In the genomic region with DNA sequence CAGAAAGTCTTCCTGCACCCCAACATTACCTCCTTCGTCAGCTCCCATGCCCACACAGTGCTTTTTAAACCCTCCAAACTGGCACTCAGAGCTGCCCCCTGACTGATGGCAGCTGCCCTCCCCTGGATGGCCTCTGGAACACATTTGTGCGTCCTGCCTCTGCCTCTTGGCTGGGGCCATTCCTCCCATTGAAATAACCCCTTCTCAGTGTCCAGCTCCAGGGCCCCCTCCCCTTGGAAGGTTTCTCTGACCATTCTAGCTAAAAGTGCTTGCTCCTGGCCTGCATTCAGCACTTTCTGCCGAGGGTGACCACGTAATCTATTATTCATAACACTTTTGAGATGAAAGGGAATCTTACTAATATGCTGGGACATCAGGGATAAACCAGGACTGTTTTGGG, we compare ENCODE assay signal across 2 cellular contexts.
TF ChIP-seq lines count a peak whose summit lies in the region.

No MANE protein-coding gene starts in this region.

TF ChIP-seq in SK-N-SH, 30 proteins besides CTCF, POLR2A, EP300 and RAD21 (continued from another document):
- TF ChIP-seq REST (IDR thresholded peaks at IDR 0.05; ENCODE audit: low read depth, low read length) (no peak), FOXM1 (IDR thresholded peaks at IDR 0.05; ENCODE audit: low read depth) (no peak), GATA2 (CRISPR knock-in tag; IDR thresholded peaks at IDR 0.05) (no peak), FOXJ3 (CRISPR knock-in tag; IDR thresholded peaks at IDR 0.05) (no peak), POLR2AphosphoS5 (IDR thresholded peaks at IDR 0.05; ENCODE audit: low read depth, low read length) (no peak), NRF1 (IDR thresholded peaks at IDR 0.05; ENCODE audit: low read depth, low read length) (no peak), JUND (IDR thresholded peaks at IDR 0.05) (no peak), MEF2A (IDR thresholded peaks at IDR 0.05; ENCODE audit: borderline replicate concordance, low read depth) (no peak), SMC3 (IDR thresholded peaks at IDR 0.05; ENCODE audit: low read depth, low read length) (no peak), RCOR1 (IDR thresholded peaks at IDR 0.05; ENCODE audit: low read length) (no peak), ZBTB33 (IDR thresholded peaks at IDR 0.05; ENCODE audit: borderline replicate concordance, low read depth) (no peak), USF1 (IDR thresholded peaks at IDR 0.05; ENCODE audit: borderline replicate concordance, low read depth) (no peak), MAX (IDR thresholded peaks at IDR 0.05; ENCODE audit: low read depth) (no peak), ELF1 (IDR thresholded peaks at IDR 0.05) (no peak), TEAD4 (IDR thresholded peaks at IDR 0.05; ENCODE audit: borderline replicate concordance, insufficient read depth) (no peak), USF2 (IDR thresholded peaks at IDR 0.05; ENCODE audit: borderline replicate concordance, low read depth, low read length) (no peak)
- TF ChIP-seq, protein P1, sequence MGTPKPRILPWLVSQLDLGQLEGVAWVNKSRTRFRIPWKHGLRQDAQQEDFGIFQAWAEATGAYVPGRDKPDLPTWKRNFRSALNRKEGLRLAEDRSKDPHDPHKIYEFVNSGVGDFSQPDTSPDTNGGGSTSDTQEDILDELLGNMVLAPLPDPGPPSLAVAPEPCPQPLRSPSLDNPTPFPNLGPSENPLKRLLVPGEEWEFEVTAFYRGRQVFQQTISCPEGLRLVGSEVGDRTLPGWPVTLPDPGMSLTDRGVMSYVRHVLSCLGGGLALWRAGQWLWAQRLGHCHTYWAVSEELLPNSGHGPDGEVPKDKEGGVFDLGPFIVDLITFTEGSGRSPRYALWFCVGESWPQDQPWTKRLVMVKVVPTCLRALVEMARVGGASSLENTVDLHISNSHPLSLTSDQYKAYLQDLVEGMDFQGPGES (IDR thresholded peaks at IDR 0.05; ENCODE audit: low read depth, low read length): no peak
- TF ChIP-seq, protein P2, sequence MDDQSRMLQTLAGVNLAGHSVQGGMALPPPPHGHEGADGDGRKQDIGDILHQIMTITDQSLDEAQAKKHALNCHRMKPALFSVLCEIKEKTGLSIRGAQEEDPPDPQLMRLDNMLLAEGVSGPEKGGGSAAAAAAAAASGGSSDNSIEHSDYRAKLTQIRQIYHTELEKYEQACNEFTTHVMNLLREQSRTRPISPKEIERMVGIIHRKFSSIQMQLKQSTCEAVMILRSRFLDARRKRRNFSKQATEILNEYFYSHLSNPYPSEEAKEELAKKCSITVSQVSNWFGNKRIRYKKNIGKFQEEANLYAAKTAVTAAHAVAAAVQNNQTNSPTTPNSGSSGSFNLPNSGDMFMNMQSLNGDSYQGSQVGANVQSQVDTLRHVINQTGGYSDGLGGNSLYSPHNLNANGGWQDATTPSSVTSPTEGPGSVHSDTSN (IDR thresholded peaks at IDR 0.05): no peak
TF ChIP-seq in SK-N-SH: peak in this region for 0.

TF ChIP-seq in SK-N-SH treated with all-trans-retinoic acid at 6 μM for 48 hours, 23 proteins besides CTCF, POLR2A, EP300 and RAD21 (continued from another document):
- TF ChIP-seq TCF4 (CRISPR knock-in tag; IDR thresholded peaks at IDR 0.05; ENCODE audit: borderline replicate concordance) (no peak), ESRRG (CRISPR knock-in tag; IDR thresholded peaks at IDR 0.05) (no peak), ISL1 (CRISPR knock-in tag; IDR thresholded peaks at IDR 0.05) (no peak), OSR1 (CRISPR knock-in tag; IDR thresholded peaks at IDR 0.05) (no peak), BACH2 (CRISPR knock-in tag; IDR thresholded peaks at IDR 0.05; ENCODE audit: borderline replicate concordance) (no peak), ZNF565 (CRISPR knock-in tag; conservative IDR thresholded peaks at IDR 0.05; ENCODE audit: low read depth) (no peak), CSDC2 (CRISPR knock-in tag; IDR thresholded peaks at IDR 0.05) (no peak), ZNF70 (CRISPR knock-in tag; IDR thresholded peaks at IDR 0.05) (no peak), SNAI2 (CRISPR knock-in tag; IDR thresholded peaks at IDR 0.05) (no peak), ZFP3 (CRISPR knock-in tag; IDR thresholded peaks at IDR 0.05) (no peak), POU6F1 (CRISPR knock-in tag; IDR thresholded peaks at IDR 0.05; ENCODE audit: borderline replicate concordance, low read depth) (no peak), ZFP30 (CRISPR knock-in tag; IDR thresholded peaks at IDR 0.05) (no peak)
- TF ChIP-seq, protein P3, sequence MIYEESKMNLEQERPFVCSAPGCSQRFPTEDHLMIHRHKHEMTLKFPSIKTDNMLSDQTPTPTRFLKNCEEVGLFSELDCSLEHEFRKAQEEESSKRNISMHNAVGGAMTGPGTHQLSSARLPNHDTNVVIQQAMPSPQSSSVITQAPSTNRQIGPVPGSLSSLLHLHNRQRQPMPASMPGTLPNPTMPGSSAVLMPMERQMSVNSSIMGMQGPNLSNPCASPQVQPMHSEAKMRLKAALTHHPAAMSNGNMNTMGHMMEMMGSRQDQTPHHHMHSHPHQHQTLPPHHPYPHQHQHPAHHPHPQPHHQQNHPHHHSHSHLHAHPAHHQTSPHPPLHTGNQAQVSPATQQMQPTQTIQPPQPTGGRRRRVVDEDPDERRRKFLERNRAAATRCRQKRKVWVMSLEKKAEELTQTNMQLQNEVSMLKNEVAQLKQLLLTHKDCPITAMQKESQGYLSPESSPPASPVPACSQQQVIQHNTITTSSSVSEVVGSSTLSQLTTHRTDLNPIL (CRISPR knock-in tag; IDR thresholded peaks at IDR 0.05; ENCODE audit: low read depth): no peak
- TF ChIP-seq, protein P4, sequence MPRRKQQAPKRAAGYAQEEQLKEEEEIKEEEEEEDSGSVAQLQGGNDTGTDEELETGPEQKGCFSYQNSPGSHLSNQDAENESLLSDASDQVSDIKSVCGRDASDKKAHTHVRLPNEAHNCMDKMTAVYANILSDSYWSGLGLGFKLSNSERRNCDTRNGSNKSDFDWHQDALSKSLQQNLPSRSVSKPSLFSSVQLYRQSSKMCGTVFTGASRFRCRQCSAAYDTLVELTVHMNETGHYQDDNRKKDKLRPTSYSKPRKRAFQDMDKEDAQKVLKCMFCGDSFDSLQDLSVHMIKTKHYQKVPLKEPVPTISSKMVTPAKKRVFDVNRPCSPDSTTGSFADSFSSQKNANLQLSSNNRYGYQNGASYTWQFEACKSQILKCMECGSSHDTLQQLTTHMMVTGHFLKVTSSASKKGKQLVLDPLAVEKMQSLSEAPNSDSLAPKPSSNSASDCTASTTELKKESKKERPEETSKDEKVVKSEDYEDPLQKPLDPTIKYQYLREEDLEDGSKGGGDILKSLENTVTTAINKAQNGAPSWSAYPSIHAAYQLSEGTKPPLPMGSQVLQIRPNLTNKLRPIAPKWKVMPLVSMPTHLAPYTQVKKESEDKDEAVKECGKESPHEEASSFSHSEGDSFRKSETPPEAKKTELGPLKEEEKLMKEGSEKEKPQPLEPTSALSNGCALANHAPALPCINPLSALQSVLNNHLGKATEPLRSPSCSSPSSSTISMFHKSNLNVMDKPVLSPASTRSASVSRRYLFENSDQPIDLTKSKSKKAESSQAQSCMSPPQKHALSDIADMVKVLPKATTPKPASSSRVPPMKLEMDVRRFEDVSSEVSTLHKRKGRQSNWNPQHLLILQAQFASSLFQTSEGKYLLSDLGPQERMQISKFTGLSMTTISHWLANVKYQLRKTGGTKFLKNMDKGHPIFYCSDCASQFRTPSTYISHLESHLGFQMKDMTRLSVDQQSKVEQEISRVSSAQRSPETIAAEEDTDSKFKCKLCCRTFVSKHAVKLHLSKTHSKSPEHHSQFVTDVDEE (CRISPR knock-in tag; IDR thresholded peaks at IDR 0.05): no peak
